8 cellular contexts compared by ENCODE assay signal in the genomic region with DNA sequence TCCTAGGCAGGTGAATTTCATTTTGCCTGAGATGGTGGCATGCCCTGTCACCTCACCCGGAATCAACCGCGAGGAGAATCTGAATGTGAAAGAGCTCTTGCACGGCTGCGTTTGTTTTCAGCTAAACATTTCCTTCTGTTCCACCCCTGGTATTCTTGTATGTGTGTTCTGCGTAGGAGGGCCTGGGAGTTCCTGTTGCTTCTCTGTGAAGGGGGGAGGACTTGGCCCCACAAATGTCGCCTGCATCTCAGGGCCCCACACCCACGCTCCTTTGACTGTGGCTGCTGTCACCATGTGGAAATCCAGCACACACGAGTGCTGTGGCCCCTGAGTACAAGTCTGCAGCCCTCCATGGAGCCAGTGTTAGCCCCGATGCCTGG. TPM values are rescaled to one million over a fixed set of nuclear protein-coding genes. Genes with fewer than 3 reads are reported as not detected.
A peak's percentile ranks its signal among the peaks of the same experiment; 100 is the strongest.
DNase-seq lines count a peak whose midpoint lies in the region; ATAC-seq lines count a peak whose summit lies in the region.

No MANE protein-coding gene starts in this region.

- ATAC-seq in HG02870 (IDR thresholded peaks at IDR 0.05; ENCODE audit: unreplicated experiment) (peak; percentile 39), right cardiac atrium (peak; percentile 18 to 31)

- H3K36me3 Mint-ChIP-seq in activated CD4-positive, alpha-beta memory T cell treated with anti-CD3 and anti-CD28 coated beads for 36 hours = peaks cover 1% of the 10 kb centered on the region

- H3K27me3 Mint-ChIP-seq in activated CD4-positive, alpha-beta memory T cell treated with anti-CD3 and anti-CD28 coated beads for 36 hours = no peaks in the 10 kb centered on the region

- no peaks in the 10 kb centered on the region for H3K27me3 ChIP-seq in right cardiac atrium (ENCODE audit: control insufficient read depth, insufficient read depth)

- DNase-seq in GM03348 (ENCODE audit: low spot score) (peak; percentile 16), right cardiac atrium (no peak), NCI-H446 treated with DMSO at 0.1 percent for 48 hours (lab: John Stamatoyannopoulos, UW) (no peak), HUDEP-2 (lab: John Stamatoyannopoulos, UW; ENCODE audit: unreplicated experiment in 76 of 76) (no peak), SIG-M5 treated with dmso at 0.1 percent for 504 hours (lab: John Stamatoyannopoulos, UW; ENCODE audit: unreplicated experiment) (no peak)
- peak; percentile 63 for DNase-seq in activated CD4-positive, alpha-beta memory T cell treated with anti-CD3 and anti-CD28 coated beads for 36 hours
- peak; percentile 79 for DNase-seq in stimulated activated naive CD4-positive, alpha-beta T cell treated with Interleukin-2 at 50 U/mL for 16 hours (lab: John Stamatoyannopoulos, UW)

- WGBS in right cardiac atrium = 59% methylated on average over 10 of the region's 10 CpGs

- peaks cover 62% of the 10 kb centered on the region for H3K4me1 Mint-ChIP-seq in activated CD4-positive, alpha-beta memory T cell treated with anti-CD3 and anti-CD28 coated beads for 36 hours (ENCODE audit: low read depth)

- intact Hi-C loops in activated CD4-positive, alpha-beta memory T cell treated with anti-CD3 and anti-CD28 coated beads for 36 hours (cut with micrococcal nuclease) = loop anchor here (1.0 to 10.0 kb wide), 4 partner anchors 13 to 1366 kb away; a partner anchor contains a TSS
- intact Hi-C loops in right cardiac atrium (cut with DNase I) = no loop called here

- peak overlapping the region; percentile 69 for H3K4me3 Mint-ChIP-seq in activated CD4-positive, alpha-beta memory T cell treated with anti-CD3 and anti-CD28 coated beads for 36 hours

- peak overlapping the region; percentile 44 for H3K27ac ChIP-seq in right cardiac atrium (ENCODE audit: low read length)

- no peaks in the 10 kb centered on the region for H3K9me3 ChIP-seq in right cardiac atrium (ENCODE audit: control insufficient read depth, low read length)

- POLR2A ChIA-PET in activated CD4-positive, alpha-beta memory T cell treated with anti-CD3 and anti-CD28 coated beads for 36 hours (lab: Charles Lee) = interaction anchor here (1.2 to 2.4 kb wide), 4 partner anchors 13 to 114 kb away, joined by 3 to 14 read pairs (median 8); no protein-coding TSS in a partner anchor

- H3K4me3 ChIP-seq in right cardiac atrium (ENCODE audit: low read length) = no peak overlapping the region

- CTCF ChIA-PET in activated CD4-positive, alpha-beta memory T cell treated with anti-CD3 and anti-CD28 coated beads for 36 hours (lab: Charles Lee) = interaction anchor here (0.6 to 5.3 kb wide), 3 partner anchors 31 to 114 kb away, joined by 3 to 41 read pairs (median 3); no protein-coding TSS in a partner anchor

- H3K4me1 ChIP-seq in right cardiac atrium (ENCODE audit: control insufficient read depth, insufficient read depth, low read length) = peaks cover 7% of the 10 kb centered on the region

- H3K9me3 Mint-ChIP-seq in activated CD4-positive, alpha-beta memory T cell treated with anti-CD3 and anti-CD28 coated beads for 36 hours = no peaks in the 10 kb centered on the region

- peak overlapping the region; percentile 94 for H3K27ac Mint-ChIP-seq in activated CD4-positive, alpha-beta memory T cell treated with anti-CD3 and anti-CD28 coated beads for 36 hours

RNA-seq across cellular contexts. Expression of a gene that starts 45.8 kb away (rescaled TPM):
- not detected for total RNA-seq in activated CD4-positive, alpha-beta memory T cell treated with anti-CD3 and anti-CD28 coated beads for 36 hours
- total RNA-seq in right cardiac atrium = 10 to 100 TPM; 27.0 to 34.9 (median 30.7) TPM
- 11.0 TPM for polyA plus RNA-seq in right cardiac atrium

Comparison
In these comparisons a context has a peak if more than half of its experiments do, and no peak if none do; other contexts are left out.
1. DNase-seq: peak in GM03348 (single experiment), activated CD4-positive, alpha-beta memory T cell treated with anti-CD3 and anti-CD28 coated beads for 36 hours (single experiment) and stimulated activated naive CD4-positive, alpha-beta T cell treated with Interleukin-2 at 50 U/mL for 16 hours (single experiment); none in right cardiac atrium (0 of 3), NCI-H446 treated with DMSO at 0.1 percent for 48 hours (single experiment), HUDEP-2 (0 of 76) and SIG-M5 treated with dmso at 0.1 percent for 504 hours (single experiment).
2. RNA of a gene that starts 45.8 kb away (total RNA-seq): 27.0 to 34.9 TPM in right cardiac atrium; not detected in activated CD4-positive, alpha-beta memory T cell treated with anti-CD3 and anti-CD28 coated beads for 36 hours; every median in the first group is over 10 times any median in the second.